Comparison of ENCODE assay signal across 38 cellular contexts in the genomic region with DNA sequence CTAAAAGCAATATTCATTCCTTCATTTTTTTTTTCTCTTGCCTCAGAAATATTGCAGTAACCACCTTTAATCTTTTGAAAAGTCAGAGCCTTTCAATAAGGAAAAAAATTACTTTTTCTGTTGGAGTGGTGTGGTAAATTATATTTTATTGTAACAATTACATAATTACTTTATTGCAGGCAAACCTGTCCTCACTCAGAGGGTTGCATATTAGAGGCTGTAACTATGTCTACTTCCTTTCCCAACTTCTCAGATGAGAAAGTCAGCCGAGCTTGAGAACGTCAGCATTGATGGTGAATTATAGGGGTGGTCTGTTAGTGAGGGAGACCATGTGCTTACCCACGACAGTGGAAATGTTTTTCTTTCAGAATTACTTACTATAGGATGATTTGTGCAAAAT.
"Had no signal": no experiment of that assay in that cellular context is flagged by ENCODE, and none has a peak within 500 bp of the region (broad histone marks: within the 10 kb centered on the region; RNA-seq: fewer than 3 reads in every experiment).

No MANE protein-coding gene starts in this region.

- H3K36me3 ChIP-seq: adrenal gland, brain microvascular endothelial cell, breast epithelium, WERI-Rb-1 had no signal

- H3K36me3 Mint-ChIP-seq: activated CD4-positive, alpha-beta memory T cell treated with anti-CD3 and anti-CD28 coated beads for 36 hours; activated naive CD4-positive, alpha-beta T cell treated with anti-CD3 and anti-CD28 coated beads, Interleukin-2, amount 50 U/mL, for 72 hours; activated naive CD8-positive, alpha-beta T cell treated with anti-CD3 and anti-CD28 coated beads for 36 hours; WTC11 had no signal

- H3K27ac Mint-ChIP-seq: activated CD4-positive, alpha-beta memory T cell treated with anti-CD3 and anti-CD28 coated beads for 36 hours; activated CD4-positive, alpha-beta T cell treated with anti-CD3 and anti-CD28 coated beads for 36 hours; activated CD8-positive, alpha-beta T cell treated with anti-CD3 and anti-CD28 coated beads for 36 hours; activated naive CD4-positive, alpha-beta T cell treated with anti-CD3 and anti-CD28 coated beads for 36 hours; activated naive CD4-positive, alpha-beta T cell treated with anti-CD3 and anti-CD28 coated beads, Interleukin-2, amount 50 U/mL, for 72 hours; activated naive CD8-positive, alpha-beta T cell treated with anti-CD3 and anti-CD28 coated beads for 36 hours; activated T-cell treated with anti-CD3 and anti-CD28 coated beads, Interleukin-2, amount 50 U/mL, for 72 hours; activated T-helper 1 cell treated with anti-CD3 and anti-CD28 coated beads, Interleukin-12 subunit alpha, Interleukin-12 subunit beta, Interleukin-2, Interleukin-4 antibody, amounts not matched to agents 30 ng/mL and 10 ng/mL and 1 ng/mL, durations not matched to agents 14 hours and 24 hours and 36 hours; activated T-helper 17 cell treated with anti-CD3 and anti-CD28 coated beads, Interleukin-2, amount 50 U/mL, for 72 hours; T-helper 1 cell treated with Interleukin-12 subunit alpha and Interleukin-12 subunit beta and Interleukin-4 antibody, amounts not matched to agents 30 μg/mL and 1 μg/mL, for 36 hours; T-helper 2 cell treated with Interferon-gamma antibody and Interleukin-4, amounts not matched to agents 5 μg/mL and 100 μg/mL, for 36 hours had no signal

- ATAC-seq: activated CD4-positive, alpha-beta T cell treated with anti-CD3 and anti-CD28 coated beads for 36 hours; activated CD4-positive, CD25-positive, alpha-beta regulatory T cell treated with anti-CD3 and anti-CD28 coated beads, Interleukin-2, amount 50 U/mL, for 24 hours; activated CD8-positive, alpha-beta T cell treated with anti-CD3 and anti-CD28 coated beads for 36 hours; activated naive CD4-positive, alpha-beta T cell treated with anti-CD3 and anti-CD28 coated beads, Interleukin-2, amount 50 U/mL, for 72 hours; activated T-cell treated with anti-CD3 and anti-CD28 coated beads, Interleukin-2, amount 50 U/mL, for 4 hours; activated T-cell treated with anti-CD3 and anti-CD28 coated beads, Interleukin-2, amount 50 U/mL, for 72 hours; activated T-helper 17 cell treated with anti-CD3 and anti-CD28 coated beads, Interleukin-2, amount 50 U/mL, for 72 hours; body of pancreas; WTC11 had no signal

- H3K9me3 Mint-ChIP-seq: activated CD4-positive, alpha-beta memory T cell treated with anti-CD3 and anti-CD28 coated beads for 36 hours; activated CD8-positive, alpha-beta T cell treated with anti-CD3 and anti-CD28 coated beads for 36 hours; activated naive CD4-positive, alpha-beta T cell treated with anti-CD3 and anti-CD28 coated beads for 36 hours; activated naive CD4-positive, alpha-beta T cell treated with anti-CD3 and anti-CD28 coated beads, Interleukin-2, amount 50 U/mL, for 72 hours; activated naive CD8-positive, alpha-beta T cell treated with anti-CD3 and anti-CD28 coated beads for 36 hours; activated T-cell treated with anti-CD3 and anti-CD28 coated beads, Interleukin-2, amount 50 U/mL, for 4 hours; activated T-cell treated with anti-CD3 and anti-CD28 coated beads, Interleukin-2, amount 50 U/mL, for 72 hours; activated T-helper 1 cell treated with anti-CD3 and anti-CD28 coated beads, Interleukin-12 subunit alpha, Interleukin-12 subunit beta, Interleukin-2, Interleukin-4 antibody, amounts not matched to agents 30 ng/mL and 10 ng/mL and 1 ng/mL, durations not matched to agents 14 hours and 24 hours and 36 hours; T-helper 1 cell treated with Interleukin-12 subunit alpha and Interleukin-12 subunit beta and Interleukin-4 antibody, amounts not matched to agents 30 μg/mL and 1 μg/mL, for 36 hours; T-helper 2 cell treated with Interferon-gamma antibody and Interleukin-4, amounts not matched to agents 5 μg/mL and 100 μg/mL, for 36 hours had no signal

- H3K4me1 Mint-ChIP-seq: activated CD4-positive, alpha-beta T cell treated with anti-CD3 and anti-CD28 coated beads for 36 hours; activated naive CD8-positive, alpha-beta T cell treated with anti-CD3 and anti-CD28 coated beads for 36 hours; activated T-helper 17 cell treated with anti-CD3 and anti-CD28 coated beads, Interleukin-2, amount 50 U/mL, for 72 hours had no signal

- H3K27me3 ChIP-seq: adrenal gland, body of pancreas, brain microvascular endothelial cell, breast epithelium had no signal

- H3K4me1 ChIP-seq: adrenal gland, body of pancreas, breast epithelium had no signal

- H3K9me3 ChIP-seq: adrenal gland, body of pancreas, breast epithelium had no signal

- H3K4me3 ChIP-seq: adrenal gland, body of pancreas, breast epithelium had no signal

- H3K4me3 Mint-ChIP-seq: activated CD4-positive, alpha-beta memory T cell treated with anti-CD3 and anti-CD28 coated beads for 36 hours; activated CD4-positive, alpha-beta T cell treated with anti-CD3 and anti-CD28 coated beads for 36 hours; activated CD8-positive, alpha-beta T cell treated with anti-CD3 and anti-CD28 coated beads for 36 hours; activated naive CD4-positive, alpha-beta T cell treated with anti-CD3 and anti-CD28 coated beads for 36 hours; activated naive CD8-positive, alpha-beta T cell treated with anti-CD3 and anti-CD28 coated beads for 36 hours; activated T-cell treated with anti-CD3 and anti-CD28 coated beads, Interleukin-2, amount 50 U/mL, for 4 hours; activated T-cell treated with anti-CD3 and anti-CD28 coated beads, Interleukin-2, amount 50 U/mL, for 72 hours; activated T-helper 1 cell treated with anti-CD3 and anti-CD28 coated beads, Interleukin-12 subunit alpha, Interleukin-12 subunit beta, Interleukin-2, Interleukin-4 antibody, amounts not matched to agents 30 ng/mL and 10 ng/mL and 1 ng/mL, durations not matched to agents 14 hours and 24 hours and 36 hours; activated T-helper 17 cell treated with anti-CD3 and anti-CD28 coated beads, Interleukin-2, amount 50 U/mL, for 72 hours; T-helper 1 cell treated with Interleukin-12 subunit alpha and Interleukin-12 subunit beta and Interleukin-4 antibody, amounts not matched to agents 30 μg/mL and 1 μg/mL, for 36 hours; T-helper 2 cell treated with Interferon-gamma antibody and Interleukin-4, amounts not matched to agents 5 μg/mL and 100 μg/mL, for 36 hours; WTC11 had no signal

- DNase-seq: activated CD4-positive, alpha-beta memory T cell treated with anti-CD3 and anti-CD28 coated beads for 36 hours; activated CD4-positive, alpha-beta T cell treated with anti-CD3 and anti-CD28 coated beads for 1 hour; activated CD4-positive, alpha-beta T cell treated with anti-CD3 and anti-CD28 coated beads for 36 hours; activated CD4-positive, alpha-beta T cell treated with anti-CD3 and anti-CD28 coated beads for 48 hours; activated CD4-positive, alpha-beta T cell treated with anti-CD3 and anti-CD28 coated beads, Interleukin-2, amount 50 U/mL, for 1 hour; activated CD4-positive, alpha-beta T cell treated with anti-CD3 and anti-CD28 coated beads, Interleukin-2, amount 50 U/mL, for 4 hours; activated CD4-positive, CD25-positive, alpha-beta regulatory T cell; activated CD8-positive, alpha-beta memory T cell treated with anti-CD3 and anti-CD28 coated beads, Interleukin-2, amount 50 U/mL, for 4 hours; activated CD8-positive, alpha-beta T cell treated with anti-CD3 and anti-CD28 coated beads for 36 hours; activated effector memory CD4-positive, alpha-beta T cell treated with anti-CD3 and anti-CD28 coated beads, Interleukin-2, amount 50 U/mL, for 16 hours; activated gamma-delta T cell treated with Interleukin-2 at 50 U/mL for 16 hours; activated naive CD4-positive, alpha-beta T cell; activated naive CD4-positive, alpha-beta T cell treated with anti-CD3 and anti-CD28 coated beads for 36 hours; activated naive CD4-positive, alpha-beta T cell treated with anti-CD3 and anti-CD28 coated beads, Interleukin-2, amount 50 U/mL, for 16 hours; activated naive CD8-positive, alpha-beta T cell treated with anti-CD3 and anti-CD28 coated beads for 36 hours; activated T-cell treated with anti-CD3 and anti-CD28 coated beads for 4 hours; activated T-cell treated with anti-CD3 and anti-CD28 coated beads, Interleukin-2, amount 50 U/mL, for 1 hour; activated T-cell treated with anti-CD3 and anti-CD28 coated beads, Interleukin-2, amount 50 U/mL, for 4 hours; activated T-cell treated with anti-CD3 and anti-CD28 coated beads, Interleukin-2, amount 50 U/mL, for 72 hours; adrenal gland; amniotic stem cell; aorta; body of pancreas; brain microvascular endothelial cell; central memory CD4-positive, alpha-beta T cell; SW 1271; T-helper 1 cell; T-helper 2 cell; T-helper 9 cell; WERI-Rb-1 had no signal

- H3K27ac ChIP-seq: adrenal gland, body of pancreas, brain microvascular endothelial cell, breast epithelium, WERI-Rb-1 had no signal
